Comparison of ENCODE assay signal across 11 cellular contexts in genomic region chr18:11982981-11983380, GRCh38. TPM values are rescaled to one million over a fixed set of nuclear protein-coding genes. Genes with fewer than 3 reads are reported as not detected.
DNase-seq lines count a peak whose midpoint lies in the region; ATAC-seq and TF ChIP-seq lines count a peak whose summit lies in the region.
"Had no signal": no experiment of that assay in that cellular context is flagged by ENCODE, and none has a peak within 500 bp of the region (broad histone marks: within the 10 kb centered on the region; RNA-seq: fewer than 3 reads in every experiment).

No MANE protein-coding gene starts in this region.

- no peaks in the 10 kb centered on the region for H3K27me3 ChIP-seq in CD4-positive, CD25-positive, alpha-beta regulatory T cell (ENCODE audit: control insufficient read depth, insufficient read depth, low read length)
- no peaks in the 10 kb centered on the region for H3K27me3 ChIP-seq in HUES48 (ENCODE audit: control insufficient read depth, insufficient read depth, low read length)

- no peak for ATAC-seq in CD4-positive, CD25-positive, alpha-beta regulatory T cell (ENCODE audit: low read depth in 2 of 2)
- ATAC-seq in HG02623 (IDR thresholded peaks at IDR 0.05; ENCODE audit: unreplicated experiment), result no peak

- H3K4me1 Mint-ChIP-seq in CD4-positive, CD25-positive, alpha-beta regulatory T cell, result peaks cover 0 to 17% (median 15%) of the 10 kb centered on the region in 4 donors
- H3K4me1 Mint-ChIP-seq in brain, result peaks cover 57% of the 10 kb centered on the region
- peaks cover 29% of the 10 kb centered on the region for H3K4me1 Mint-ChIP-seq in mesothelial cell of epicardium

- peaks cover 19% of the 10 kb centered on the region for H3K4me1 ChIP-seq in CD4-positive, CD25-positive, alpha-beta regulatory T cell (ENCODE audit: control insufficient read depth, insufficient read depth, low read length, poor library complexity, severe bottlenecking)
- peaks cover 40% of the 10 kb centered on the region for H3K4me1 ChIP-seq in HUES48 (ENCODE audit: control insufficient read depth, insufficient read depth, low read length)

- H3K36me3 Mint-ChIP-seq in CD4-positive, CD25-positive, alpha-beta regulatory T cell, result no peaks in the 10 kb centered on the region
- H3K36me3 Mint-ChIP-seq in brain (no peaks in the 10 kb centered on the region), mesothelial cell of epicardium (no peaks in the 10 kb centered on the region)

- no peak for DNase-seq in CD4-positive, CD25-positive, alpha-beta regulatory T cell
- DNase-seq in mesothelial cell of epicardium (ENCODE audit: low spot score in 2 of 2, unreplicated experiment in 2 of 2) (no peak), NCI-H345 treated with DMSO at 0.1 percent for 48 hours (lab: John Stamatoyannopoulos, UW; ENCODE audit: unreplicated experiment) (no peak), dedifferentiated amniotic fluid mesenchymal stem cell (ENCODE audit: extremely low spot score) (no peak), KG1 (lab: John Stamatoyannopoulos, UW) (no peak)
- DNase-seq: HFFc6; NK-92 treated with Interleukin-12 subunit alpha and Interleukin-12 subunit beta, amount 100 ng/mL, for 24 hours had no signal

- no peaks in the 10 kb centered on the region for H3K9me3 Mint-ChIP-seq in CD4-positive, CD25-positive, alpha-beta regulatory T cell
- H3K9me3 Mint-ChIP-seq in brain (no peaks in the 10 kb centered on the region), mesothelial cell of epicardium (no peaks in the 10 kb centered on the region)
- H3K9me3 Mint-ChIP-seq: HFFc6 had no signal

- H3K27ac ChIP-seq in CD4-positive, CD25-positive, alpha-beta regulatory T cell (ENCODE audit: insufficient read depth, low read length, poor library complexity, severe bottlenecking), result no peak overlapping the region
- H3K27ac ChIP-seq in HUES48 (ENCODE audit: low read depth, low read length), result no peak overlapping the region
- H3K27ac ChIP-seq: WERI-Rb-1 had no signal

- TF ChIP-seq CTCF in brain (conservative IDR thresholded peaks at IDR 0.05), result no peak
- no peak for TF ChIP-seq CTCF in mesothelial cell of epicardium (IDR thresholded peaks at IDR 0.05; ENCODE audit: unreplicated experiment)

- H3K4me3 ChIP-seq in CD4-positive, CD25-positive, alpha-beta regulatory T cell (ENCODE audit: low read depth, low read length), result no peak overlapping the region
- peak overlapping the region; percentile 83 for H3K4me3 ChIP-seq in HUES48 (ENCODE audit: low read depth, low read length)

- H3K27me3 Mint-ChIP-seq in CD4-positive, CD25-positive, alpha-beta regulatory T cell, result peaks cover 7% of the 10 kb centered on the region
- peaks cover 18% of the 10 kb centered on the region for H3K27me3 Mint-ChIP-seq in brain
- H3K27me3 Mint-ChIP-seq in mesothelial cell of epicardium (ENCODE audit: low read depth), result no peaks in the 10 kb centered on the region

- no peaks in the 10 kb centered on the region for H3K9me3 ChIP-seq in CD4-positive, CD25-positive, alpha-beta regulatory T cell (ENCODE audit: control insufficient read depth in 2 of 2, low read length in 2 of 2)
- H3K9me3 ChIP-seq in HUES48 (ENCODE audit: control insufficient read depth, insufficient read depth, low read length), result no peaks in the 10 kb centered on the region

- H3K9ac ChIP-seq in HUES48 (ENCODE audit: low read depth, low read length), result no peak overlapping the region

- peak overlapping the region; percentile 50 to 92 (median 89) for H3K4me3 Mint-ChIP-seq in CD4-positive, CD25-positive, alpha-beta regulatory T cell
- peak overlapping the region; percentile 90 to 97 (median 95) for H3K4me3 Mint-ChIP-seq in brain
- peak overlapping the region; percentile 83 for H3K4me3 Mint-ChIP-seq in mesothelial cell of epicardium

- H3K36me3 ChIP-seq in CD4-positive, CD25-positive, alpha-beta regulatory T cell (ENCODE audit: control insufficient read depth, insufficient read depth, low read length), result no peaks in the 10 kb centered on the region
- peaks cover 11% of the 10 kb centered on the region; the same call in 1 of the 2 replicates for H3K36me3 ChIP-seq in HUES48 (ENCODE audit: control insufficient read depth, insufficient read depth, low read length)
- H3K36me3 ChIP-seq: WERI-Rb-1 had no signal

- H3K27ac Mint-ChIP-seq in CD4-positive, CD25-positive, alpha-beta regulatory T cell, result peak overlapping the region in 2 of 3 donors; percentile 7 to 14
- H3K27ac Mint-ChIP-seq in brain (peak overlapping the region in 2 of 5 experiments; percentile 19 to 68), mesothelial cell of epicardium (no peak overlapping the region)
- H3K27ac Mint-ChIP-seq: HFFc6 had no signal

RNA-seq across cellular contexts. Expression of gene IMPA2, which starts 1.7 kb away (rescaled TPM):
- total RNA-seq in CD4-positive, CD25-positive, alpha-beta regulatory T cell, result 5.1 TPM
- polyA plus RNA-seq in CD4-positive, CD25-positive, alpha-beta regulatory T cell, result 10 to 100 TPM in 2 of 4 donors, 1 to 10 TPM in 2; 5.3 to 14.6 (median 8.5) TPM
- 27.8 TPM for polyA plus RNA-seq in brain (ENCODE audit: insufficient read depth, low read depth, low replicate concordance)
- 29.9 to 30.6 TPM (median 30.4 TPM) in 3 replicates for total RNA-seq in mesothelial cell of epicardium
